ENCODE assay signal across 8 cellular contexts in the genomic region with DNA sequence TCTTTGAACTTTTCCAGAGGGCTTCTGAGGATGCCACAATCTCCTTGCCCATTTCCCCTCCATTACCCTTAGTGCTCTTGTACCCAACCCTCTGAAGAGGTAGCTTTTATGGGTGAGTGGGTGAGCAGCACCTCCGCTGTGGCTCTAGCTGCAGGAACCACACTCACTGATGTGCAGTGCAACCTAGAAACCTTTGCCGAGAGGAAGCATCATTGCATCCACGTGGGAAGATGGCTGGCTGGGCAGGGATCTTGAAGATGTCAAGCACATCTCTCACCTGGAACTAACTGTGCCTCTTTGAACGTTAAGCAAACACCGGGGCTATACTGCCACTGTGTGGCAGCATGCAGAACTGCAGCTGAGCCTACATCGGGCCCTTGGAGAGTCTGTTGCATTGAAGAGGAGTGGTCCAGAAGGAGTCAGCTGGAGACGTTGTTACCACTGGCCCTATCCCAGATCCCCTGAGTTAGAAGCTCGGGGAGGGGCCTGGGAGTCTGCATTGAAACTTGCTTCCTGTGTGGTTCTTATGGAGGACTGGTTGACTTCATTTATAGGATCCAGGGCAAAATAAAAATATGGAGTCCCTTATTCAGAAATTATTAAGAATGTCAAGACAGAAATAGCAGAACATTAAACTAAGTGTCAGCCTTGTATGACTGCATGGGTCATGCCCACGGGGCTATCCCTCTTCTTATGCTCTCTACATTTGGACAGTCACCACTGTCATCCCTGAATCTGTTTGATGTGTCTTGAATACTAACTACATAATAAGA. TPM values are rescaled to one million over a fixed set of nuclear protein-coding genes. Genes with fewer than 3 reads are reported as not detected.
A peak's percentile ranks its signal among the peaks of the same experiment; 100 is the strongest.
DNase-seq lines count a peak whose midpoint lies in the region; ATAC-seq, FAIRE-seq and TF ChIP-seq lines count a peak whose summit lies in the region.

No MANE protein-coding gene starts in this region.

- TF ChIP-seq CTCF in HL-60 (IDR thresholded peaks at IDR 0.05; ENCODE audit: insufficient read depth, low read length) = peak; percentile 97
- TF ChIP-seq CTCF in mesothelial cell of epicardium (IDR thresholded peaks at IDR 0.05; ENCODE audit: unreplicated experiment) = peak; percentile 98

- DNase-seq in C1 segment of cervical spinal cord (lab: John Stamatoyannopoulos, UW) (peak in 11 of 14 donors; percentile 14 to 70 (median 45)), HL-60 (ENCODE audit: low read depth in 1 of 2, low spot score in 1 of 2) (peak in 1 of 2 experiments; percentile 52), NCI-H82 treated with DMSO at 0.1 percent for 48 hours (lab: John Stamatoyannopoulos, UW; ENCODE audit: unreplicated experiment) (peak; percentile 51), mesothelial cell of epicardium (ENCODE audit: low spot score in 2 of 2, unreplicated experiment in 2 of 2) (peak in 1 of 2 experiments; percentile 87)
- peak; percentile 32 to 41 for DNase-seq in activated CD8-positive, alpha-beta memory T cell treated with anti-CD3 and anti-CD28 coated beads for 4 hours (ENCODE audit: low read depth in 2 of 2)
- peak; percentile 24 for DNase-seq in stimulated activated CD8-positive, alpha-beta memory T cell treated with anti-CD3 and anti-CD28 coated beads, Interleukin-7, amount 100 ng/mL, for 24 hours (ENCODE audit: low read depth)

- no peak overlapping the region for H3K4me3 Mint-ChIP-seq in mesothelial cell of epicardium

- no peak overlapping the region for H3K4me3 ChIP-seq in HL-60 (replicated peaks; ENCODE audit: insufficient read depth, low read length)

- H3K9me3 Mint-ChIP-seq in mesothelial cell of epicardium = no peaks in the 10 kb centered on the region

- peaks cover 5% of the 10 kb centered on the region for H3K27me3 ChIP-seq in HL-60 (ENCODE audit: insufficient read depth, poor library complexity, severe bottlenecking)

- peaks cover 24% of the 10 kb centered on the region for H3K4me1 Mint-ChIP-seq in mesothelial cell of epicardium

- peak overlapping the region; percentile 62 for H3K27ac Mint-ChIP-seq in mesothelial cell of epicardium

- no peaks in the 10 kb centered on the region for H3K27me3 Mint-ChIP-seq in mesothelial cell of epicardium (ENCODE audit: low read depth)

- peaks cover 6% of the 10 kb centered on the region for H3K36me3 Mint-ChIP-seq in mesothelial cell of epicardium

- ATAC-seq in GM19324 (IDR thresholded peaks at IDR 0.05; ENCODE audit: low FRiP score, unreplicated experiment) = peak; percentile 76

- FAIRE-seq in endometrium (lab: Jason Lieb, UNC) = peak; percentile 12

- no peak overlapping the region for H3K27ac ChIP-seq in HL-60 (replicated peaks)

RNA-seq across cellular contexts. Expression of gene IGFBP5, which starts 28.7 kb away (rescaled TPM):
- 415 to 456 TPM (median 447 TPM) in 3 replicates for total RNA-seq in mesothelial cell of epicardium

RNA-seq across cellular contexts. Expression of gene IGFBP2, which starts 33.4 kb away (rescaled TPM):
- total RNA-seq in mesothelial cell of epicardium = 376 to 409 TPM (median 381 TPM) in 3 replicates
